Comparison of ENCODE assay signal across 1 cellular context in the genomic region with DNA sequence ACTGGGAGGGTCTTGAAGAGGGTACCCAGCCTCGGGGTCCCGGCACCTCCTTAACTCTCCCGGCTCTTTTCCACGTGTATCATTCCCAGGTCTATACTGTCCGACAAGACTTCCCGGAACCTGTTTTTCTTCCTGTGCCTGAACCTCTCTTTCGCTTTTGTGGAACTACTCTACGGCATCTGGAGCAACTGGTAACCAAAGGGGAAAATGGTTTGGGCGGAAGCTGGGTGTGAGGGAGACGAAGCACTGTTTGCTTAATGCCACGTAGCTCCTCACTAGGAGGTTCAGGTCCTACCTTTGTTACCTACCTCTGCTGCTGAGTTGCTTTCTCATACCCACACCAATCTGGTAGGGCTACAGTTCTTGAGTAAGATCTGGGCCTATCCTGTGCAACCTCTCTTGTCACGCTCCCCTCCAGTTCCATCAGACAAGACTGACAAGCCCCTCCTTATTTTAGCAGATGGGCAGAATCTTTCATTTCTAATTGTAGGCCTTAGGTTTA.
A peak's percentile ranks its signal among the peaks of the same experiment; 100 is the strongest.
TF ChIP-seq lines count a peak whose summit lies in the region.

No MANE protein-coding gene starts in this region.

TF ChIP-seq in H1, 55 proteins besides CTCF, POLR2A, EP300 and RAD21:
- TF ChIP-seq, protein P1, sequence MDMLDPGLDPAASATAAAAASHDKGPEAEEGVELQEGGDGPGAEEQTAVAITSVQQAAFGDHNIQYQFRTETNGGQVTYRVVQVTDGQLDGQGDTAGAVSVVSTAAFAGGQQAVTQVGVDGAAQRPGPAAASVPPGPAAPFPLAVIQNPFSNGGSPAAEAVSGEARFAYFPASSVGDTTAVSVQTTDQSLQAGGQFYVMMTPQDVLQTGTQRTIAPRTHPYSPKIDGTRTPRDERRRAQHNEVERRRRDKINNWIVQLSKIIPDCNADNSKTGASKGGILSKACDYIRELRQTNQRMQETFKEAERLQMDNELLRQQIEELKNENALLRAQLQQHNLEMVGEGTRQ (IDR thresholded peaks at IDR 0.05; ENCODE audit: low read length): no peak
- TF ChIP-seq PHF8 (conservative IDR thresholded peaks at IDR 0.05; ENCODE audit: low read depth, low read length) (no peak), RNF2 (IDR thresholded peaks at IDR 0.05; ENCODE audit: borderline replicate concordance, low read depth, low read length, missing control alignments, poor library complexity, severe bottlenecking) (no peak), KDM5A (IDR thresholded peaks at IDR 0.05; ENCODE audit: low read length) (no peak), CTBP2 (IDR thresholded peaks at IDR 0.05; ENCODE audit: borderline replicate concordance, insufficient read depth, insufficient read length, low read length) (no peak), YY1 (IDR thresholded peaks at IDR 0.05; ENCODE audit: low read depth, low read length) (no peak), POU5F1 (IDR thresholded peaks at IDR 0.05; ENCODE audit: low read depth, low read length) (no peak), SUZ12 (IDR thresholded peaks at IDR 0.05; ENCODE audit: low read length) (no peak), CHD1 (IDR thresholded peaks at IDR 0.05; ENCODE audit: low read depth, low read length) (no peak), KDM1A (IDR thresholded peaks at IDR 0.05; ENCODE audit: borderline replicate concordance, low read length) (no peak), JUND (IDR thresholded peaks at IDR 0.05; ENCODE audit: low read length) (no peak), TEAD4 (IDR thresholded peaks at IDR 0.05; ENCODE audit: low read depth, low read length) (no peak), CHD2 (IDR thresholded peaks at IDR 0.05; ENCODE audit: low read length) (no peak), SP2 (IDR thresholded peaks at IDR 0.05; ENCODE audit: low read length) (no peak), EGR1 (IDR thresholded peaks at IDR 0.05; ENCODE audit: borderline replicate concordance, low read depth, low read length) (no peak), MAX (IDR thresholded peaks at IDR 0.05) (no peak), NRF1 (IDR thresholded peaks at IDR 0.05; ENCODE audit: low read depth, low read length) (no peak), JUN (IDR thresholded peaks at IDR 0.05; ENCODE audit: low read depth, low read length) (no peak), SIN3A (conservative IDR thresholded peaks at IDR 0.05 in 1 of 2, IDR thresholded peaks at IDR 0.05 in 1 of 2; ENCODE audit: low read depth in 1 of 2, low read length in 2 of 2) (peak; percentile 25 to 29; a peak in 1 of 4 replicates), BRCA1 (IDR thresholded peaks at IDR 0.05; ENCODE audit: low read depth, low read length) (no peak), BACH1 (IDR thresholded peaks at IDR 0.05; ENCODE audit: low read length) (no peak), NANOG (IDR thresholded peaks at IDR 0.05; ENCODE audit: insufficient read depth, low read depth, low read length, poor library complexity, severe bottlenecking) (no peak), SP4 (IDR thresholded peaks at IDR 0.05; ENCODE audit: low read length) (no peak), CHD7 (IDR thresholded peaks at IDR 0.05; ENCODE audit: insufficient replicate concordance, low read length) (no peak), TBP (IDR thresholded peaks at IDR 0.05; ENCODE audit: low read depth, low read length) (0 out of 2 replicates have a peak, but pooled peaks have one; percentile 11), ZNF274 (IDR thresholded peaks at IDR 0.05; ENCODE audit: borderline replicate concordance, extremely low read depth, low read length) (no peak), CBX5 (IDR thresholded peaks at IDR 0.05; ENCODE audit: low read depth, low read length) (no peak), SIX5 (IDR thresholded peaks at IDR 0.05; ENCODE audit: low read depth, low read length) (no peak), ASH2L (IDR thresholded peaks at IDR 0.05; ENCODE audit: low read length) (no peak), EZH2 (IDR thresholded peaks at IDR 0.05; ENCODE audit: low read depth, low read length, severe bottlenecking) (no peak), SP1 (IDR thresholded peaks at IDR 0.05; ENCODE audit: low read depth, low read length) (no peak), CEBPB (IDR thresholded peaks at IDR 0.05; ENCODE audit: low read depth, low read length) (no peak), TAF1 (IDR thresholded peaks at IDR 0.05; ENCODE audit: low read depth, low read length) (0 out of 2 replicates have a peak, but pooled peaks have one; percentile 38), RXRA (IDR thresholded peaks at IDR 0.05; ENCODE audit: insufficient read depth, low read depth, low read length) (no peak), RBBP5 (IDR thresholded peaks at IDR 0.05; ENCODE audit: borderline replicate concordance, low read depth, low read length) (peak; percentile 14; the same call in 1 of the 2 replicates), TAF7 (optimal IDR thresholded peaks at IDR 0.05; ENCODE audit: borderline replicate concordance, low read depth, low read length) (no peak), BCL11A (IDR thresholded peaks at IDR 0.05; ENCODE audit: low read depth in 2 of 2, low read length in 2 of 2) (no peak), FOSL1 (IDR thresholded peaks at IDR 0.05; ENCODE audit: insufficient read depth, low read depth, low read length) (no peak), GABPA (IDR thresholded peaks at IDR 0.05; ENCODE audit: borderline replicate concordance, insufficient read depth, low read length) (no peak), SRF (IDR thresholded peaks at IDR 0.05; ENCODE audit: low read depth, low read length) (no peak), HDAC2 (IDR thresholded peaks at IDR 0.05; ENCODE audit: borderline replicate concordance in 1 of 2, low read depth in 2 of 2, low read length in 2 of 2) (no peak), TCF12 (IDR thresholded peaks at IDR 0.05; ENCODE audit: low read depth, low read length) (no peak), POLR2AphosphoS5 (IDR thresholded peaks at IDR 0.05; ENCODE audit: low read depth, low read length) (peak; percentile 69; the same call in 1 of the 2 replicates), SIRT6 (IDR thresholded peaks at IDR 0.05; ENCODE audit: low read length) (no peak), RFX5 (IDR thresholded peaks at IDR 0.05; ENCODE audit: borderline replicate concordance, low read depth, low read length) (no peak), SAP30 (IDR thresholded peaks at IDR 0.05; ENCODE audit: insufficient read depth, insufficient replicate concordance, low read length) (peak; percentile 7), MAFK (IDR thresholded peaks at IDR 0.05; ENCODE audit: low read depth, low read length) (no peak)
